ENCODE assay signal across 22 cellular contexts in genomic region chr2:133952420-133952819, GRCh38.
DNase-seq lines count a peak whose midpoint lies in the region; ATAC-seq, FAIRE-seq and TF ChIP-seq lines count a peak whose summit lies in the region.
"Had no signal": no experiment of that assay in that cellular context is flagged by ENCODE, and none has a peak within 500 bp of the region (broad histone marks: within the 10 kb centered on the region; RNA-seq: fewer than 3 reads in every experiment).

No MANE protein-coding gene starts in this region.

- CTCF ChIA-PET in activated CD4-positive, alpha-beta memory T cell treated with anti-CD3 and anti-CD28 coated beads for 36 hours (lab: Charles Lee) = no interaction called here

- H3K79me2 ChIP-seq in OCI-LY3 (ENCODE audit: low read length) = no peaks in the 10 kb centered on the region

- H3K27me3 Mint-ChIP-seq in activated CD4-positive, alpha-beta memory T cell treated with anti-CD3 and anti-CD28 coated beads for 36 hours = peaks cover 3% of the 10 kb centered on the region

- H3K27ac Mint-ChIP-seq in activated CD4-positive, alpha-beta memory T cell treated with anti-CD3 and anti-CD28 coated beads for 36 hours = no peak overlapping the region
- H3K27ac Mint-ChIP-seq: activated naive CD8-positive, alpha-beta T cell treated with anti-CD3 and anti-CD28 coated beads, Interleukin-2, amount 10 ng/mL, durations not matched to agents 7 days and 5 days had no signal

- no peak overlapping the region for H2AFZ ChIP-seq in OCI-LY3 (ENCODE audit: low read depth, low read length)

- in situ Hi-C loops in HAP-1 (cut with MboI; ENCODE audit: low sequenced_read_pairs) = no loop called here

- peaks cover 43% of the 10 kb centered on the region for H3K27me3 ChIP-seq in OCI-LY3 (ENCODE audit: low read depth, low read length)
- H3K27me3 ChIP-seq in right cardiac atrium (ENCODE audit: control insufficient read depth, insufficient read depth) = no peaks in the 10 kb centered on the region
- no peaks in the 10 kb centered on the region for H3K27me3 ChIP-seq in HAP-1 (ENCODE audit: low read depth)
- H3K27me3 ChIP-seq: right atrium auricular region had no signal

- peak overlapping the region; percentile 80 for H3K4me2 ChIP-seq in OCI-LY3 (ENCODE audit: low read length)

- H4K20me1 ChIP-seq in OCI-LY3 (ENCODE audit: insufficient read depth, low read length) = no peaks in the 10 kb centered on the region

- POLR2A ChIA-PET in activated CD4-positive, alpha-beta memory T cell treated with anti-CD3 and anti-CD28 coated beads for 36 hours (lab: Charles Lee) = no interaction called here

- 46% methylated on average over 2 of the region's 2 CpGs for WGBS in right cardiac atrium

- H3K4me1 Mint-ChIP-seq in activated CD4-positive, alpha-beta memory T cell treated with anti-CD3 and anti-CD28 coated beads for 36 hours (ENCODE audit: low read depth) = no peaks in the 10 kb centered on the region
- H3K4me1 Mint-ChIP-seq: activated naive CD8-positive, alpha-beta T cell treated with anti-CD3 and anti-CD28 coated beads, Interleukin-2, amount 10 ng/mL, durations not matched to agents 7 days and 5 days had no signal

- H3K4me1 ChIP-seq in OCI-LY3 (ENCODE audit: low read length) (peaks cover 50% of the 10 kb centered on the region), right cardiac atrium (ENCODE audit: control insufficient read depth, insufficient read depth, low read length) (no peaks in the 10 kb centered on the region), HAP-1 (peaks cover 12% of the 10 kb centered on the region)
- H3K4me1 ChIP-seq: Caco-2 had no signal

- ATAC-seq in GM21423 (IDR thresholded peaks at IDR 0.05; ENCODE audit: unreplicated experiment) (peak; percentile 36), HG02938 (IDR thresholded peaks at IDR 0.05; ENCODE audit: unreplicated experiment) (peak; percentile 38), right cardiac atrium (no peak)
- ATAC-seq: activated T-cell treated with anti-CD3 and anti-CD28 coated beads, Interleukin-2, amount 50 U/mL, for 4 hours; mucosa of descending colon had no signal

- DNase-seq in GM18507 (ENCODE audit: extremely low spot score, insufficient read length, low read depth) (no peak), right cardiac atrium (no peak), NCI-H2107 (lab: John Stamatoyannopoulos, UW) (no peak), HAP-1 (ENCODE audit: low spot score in 2 of 2) (no peak)
- no peak for DNase-seq in activated CD4-positive, alpha-beta memory T cell treated with anti-CD3 and anti-CD28 coated beads for 36 hours
- DNase-seq: activated CD4-positive, alpha-beta T cell treated with anti-CD3 and anti-CD28 coated beads, Interleukin-2, amount 50 U/mL, for 4 hours; activated naive CD8-positive, alpha-beta T cell treated with anti-CD3 and anti-CD28 coated beads, Interleukin-2, amount 10 ng/mL, durations not matched to agents 7 days and 5 days; activated T-cell treated with anti-CD3 and anti-CD28 coated beads, Interleukin-2, amount 50 U/mL, for 4 hours; Caco-2; GDM1; kidney glomerular epithelial cell; mucosa of descending colon; NCI-H1930; NCI-H510A treated with DMSO at 0.1 percent for 48 hours; nucleus accumbens; OCI-M1; substantia nigra had no signal

- H3K4me3 Mint-ChIP-seq in activated CD4-positive, alpha-beta memory T cell treated with anti-CD3 and anti-CD28 coated beads for 36 hours = no peak overlapping the region
- H3K4me3 Mint-ChIP-seq: activated naive CD8-positive, alpha-beta T cell treated with anti-CD3 and anti-CD28 coated beads, Interleukin-2, amount 10 ng/mL, durations not matched to agents 7 days and 5 days; activated T-cell treated with anti-CD3 and anti-CD28 coated beads, Interleukin-2, amount 50 U/mL, for 4 hours had no signal

- FAIRE-seq in GM18507 (lab: Jason Lieb, UNC) = peak; percentile 81
- FAIRE-seq: H1 had no signal

- H3K36me3 Mint-ChIP-seq in activated CD4-positive, alpha-beta memory T cell treated with anti-CD3 and anti-CD28 coated beads for 36 hours = no peaks in the 10 kb centered on the region
- H3K36me3 Mint-ChIP-seq: activated naive CD8-positive, alpha-beta T cell treated with anti-CD3 and anti-CD28 coated beads, Interleukin-2, amount 10 ng/mL, durations not matched to agents 7 days and 5 days had no signal

- H3K9me3 ChIP-seq in OCI-LY3 (ENCODE audit: insufficient read depth, low read length) = no peaks in the 10 kb centered on the region
- H3K9me3 ChIP-seq in right cardiac atrium (ENCODE audit: control insufficient read depth, low read length) = no peaks in the 10 kb centered on the region
- H3K9me3 ChIP-seq in HAP-1 = no peaks in the 10 kb centered on the region
- H3K9me3 ChIP-seq: Caco-2, mucosa of descending colon, right atrium auricular region had no signal

- H3K36me3 ChIP-seq in OCI-LY3 (replicated peaks; ENCODE audit: low read depth, low read length) (no peaks in the 10 kb centered on the region), HAP-1 (replicated peaks) (no peaks in the 10 kb centered on the region)
- H3K36me3 ChIP-seq: right atrium auricular region had no signal

- H3K9me3 Mint-ChIP-seq in activated CD4-positive, alpha-beta memory T cell treated with anti-CD3 and anti-CD28 coated beads for 36 hours = no peaks in the 10 kb centered on the region
- H3K9me3 Mint-ChIP-seq: activated naive CD8-positive, alpha-beta T cell treated with anti-CD3 and anti-CD28 coated beads, Interleukin-2, amount 10 ng/mL, durations not matched to agents 7 days and 5 days; activated T-cell treated with anti-CD3 and anti-CD28 coated beads, Interleukin-2, amount 50 U/mL, for 4 hours had no signal

- peak overlapping the region; percentile 34 for H3K4me3 ChIP-seq in OCI-LY3 (ENCODE audit: low read length)
- no peak overlapping the region for H3K4me3 ChIP-seq in right cardiac atrium (ENCODE audit: low read length)
- H3K4me3 ChIP-seq in HAP-1 = no peak overlapping the region
- H3K4me3 ChIP-seq: mucosa of descending colon, right atrium auricular region had no signal

- intact Hi-C loops in right cardiac atrium (cut with DNase I) = no loop called here
- intact Hi-C loops in activated CD4-positive, alpha-beta memory T cell treated with anti-CD3 and anti-CD28 coated beads for 36 hours (cut with micrococcal nuclease) = no loop called here

- H3K9ac ChIP-seq in OCI-LY3 (ENCODE audit: low read length) = no peak overlapping the region; the same call in 1 of the 2 replicates

- TF ChIP-seq CTCF in OCI-LY3 (IDR thresholded peaks at IDR 0.05; ENCODE audit: low read depth, low read length) = no peak

- H3K27ac ChIP-seq in OCI-LY3 (ENCODE audit: low read length) (peak overlapping the region; percentile 72), right cardiac atrium (ENCODE audit: low read length) (no peak overlapping the region)

Comparison
In these comparisons a context has a peak if more than half of its experiments do, and no peak if none do; other contexts are left out.
1. ATAC-seq: peak in GM21423 (single experiment) and HG02938 (single experiment); none in right cardiac atrium (0 of 2).